Comparison of ENCODE assay signal across 16 cellular contexts in genomic region chr5:116465411-116465810, GRCh38.
DNase-seq lines count a peak whose midpoint lies in the region; ATAC-seq and TF ChIP-seq lines count a peak whose summit lies in the region.
"Had no signal": no experiment of that assay in that cellular context is flagged by ENCODE, and none has a peak within 500 bp of the region (broad histone marks: within the 10 kb centered on the region; RNA-seq: fewer than 3 reads in every experiment).

No MANE protein-coding gene starts in this region.

- DNase-seq in WTC11 (ENCODE audit: low spot score) (no peak), mesothelial cell of epicardium (ENCODE audit: low spot score in 2 of 2, unreplicated experiment in 2 of 2) (no peak), NCI-H2029 (lab: John Stamatoyannopoulos, UW) (no peak), lower lobe of right lung (no peak), aorta (no peak)
- DNase-seq: Calu3; CD4-positive, alpha-beta T cell; COR-L47; DMS53; DMS79 treated with DMSO at 0.1 percent for 48 hours; GF-D8; GM23248; HFFc6 had no signal

- H3K27ac Mint-ChIP-seq in WTC11 (peak overlapping the region; percentile 35; the same call in 1 of the 2 replicates), mesothelial cell of epicardium (peak overlapping the region; percentile 18)
- H3K27ac Mint-ChIP-seq: CD14-positive monocyte, HFFc6 had no signal

- H3K27ac ChIP-seq in BLaER1 treated with 17β-estradiol and CSF1 and Interleukin-3, amounts not matched to agents 10 nM and 100 nM, result 0 out of 22 replicates have a peak overlapping the region, but pooled peaks of 1 of the 11 experiments have one; percentile 55
- H3K27ac ChIP-seq in lower lobe of right lung (no peak overlapping the region), aorta (ENCODE audit: low read depth in 1 of 2, low read length in 2 of 2) (no peak overlapping the region)
- H3K27ac ChIP-seq: GM23248 had no signal

- ATAC-seq in WTC11 (no peak), lower lobe of right lung (no peak), aorta (ENCODE audit: low FRiP score) (no peak)

- H3K4me1 Mint-ChIP-seq in WTC11 (peaks cover 33% of the 10 kb centered on the region), mesothelial cell of epicardium (peaks cover 29% of the 10 kb centered on the region)
- H3K4me1 Mint-ChIP-seq: CD14-positive monocyte had no signal

- intact Hi-C loops in lower lobe of right lung (cut with DNase I), result no loop called here
- intact Hi-C loops in aorta (cut with DNase I), result no loop called here

- H3K36me3 Mint-ChIP-seq in WTC11 (peaks cover 80% of the 10 kb centered on the region), mesothelial cell of epicardium (peaks cover 54% of the 10 kb centered on the region)

- H3K9me3 ChIP-seq in BLaER1 treated with 17β-estradiol and CSF1 and Interleukin-3, amounts not matched to agents 10 nM and 100 nM (replicated peaks in 1 of 11), result peaks cover 13 to 21% (median 17%) of the 10 kb centered on the region in 11 experiments
- H3K9me3 ChIP-seq in lower lobe of right lung, result no peaks in the 10 kb centered on the region
- no peaks in the 10 kb centered on the region for H3K9me3 ChIP-seq in aorta (ENCODE audit: control insufficient read depth, low read length)
- H3K9me3 ChIP-seq: HAP-1 had no signal

- WGBS in aorta, 2 donors, result 94% methylated on average over 3 of the region's 3 CpGs

- H3K27me3 ChIP-seq in BLaER1 treated with 17β-estradiol and CSF1 and Interleukin-3, amounts not matched to agents 10 nM and 100 nM, result no peaks in the 10 kb centered on the region
- H3K27me3 ChIP-seq in lower lobe of right lung (ENCODE audit: low read depth), result no peaks in the 10 kb centered on the region
- H3K27me3 ChIP-seq in aorta (ENCODE audit: control insufficient read depth in 1 of 2, insufficient read depth in 2 of 2, low read length in 1 of 2), result no peaks in the 10 kb centered on the region

- POLR2A ChIA-PET in WTC11 (lab: Charles Lee), result interaction anchor here (0.7 kb wide), 1 partner anchor 566 kb away, joined by 8 read pairs; no protein-coding TSS in a partner anchor

- no peaks in the 10 kb centered on the region for H4K20me1 ChIP-seq in BLaER1 treated with 17β-estradiol and CSF1 and Interleukin-3, amounts not matched to agents 10 nM and 100 nM

- H3K4me3 Mint-ChIP-seq in WTC11 (no peak overlapping the region), mesothelial cell of epicardium (no peak overlapping the region)
- H3K4me3 Mint-ChIP-seq: CD14-positive monocyte; CD4-positive, alpha-beta T cell; HFFc6 had no signal

- no peaks in the 10 kb centered on the region for H3K27me3 Mint-ChIP-seq in WTC11 (ENCODE audit: low read depth)
- no peaks in the 10 kb centered on the region for H3K27me3 Mint-ChIP-seq in mesothelial cell of epicardium (ENCODE audit: low read depth)
- H3K27me3 Mint-ChIP-seq: CD4-positive, alpha-beta T cell had no signal

- CTCF ChIA-PET in WTC11 (lab: Charles Lee), result interaction anchor here (0.6 kb wide), 3 partner anchors 23 to 806 kb away, joined by 3 to 5 read pairs (median 3); no protein-coding TSS in a partner anchor

- H3K9ac ChIP-seq in BLaER1 treated with 17β-estradiol and CSF1 and Interleukin-3, amounts not matched to agents 10 nM and 100 nM, result no peak overlapping the region
- H3K9ac ChIP-seq: GM23248 had no signal

- H3K4me2 ChIP-seq in BLaER1 treated with 17β-estradiol and CSF1 and Interleukin-3, amounts not matched to agents 10 nM and 100 nM, result peak overlapping the region in 6 of 11 experiments; percentile 34 to 79 (median 78); a peak in 8 of 22 replicates

- no peak overlapping the region for H3K4me3 ChIP-seq in BLaER1 treated with 17β-estradiol and CSF1 and Interleukin-3, amounts not matched to agents 10 nM and 100 nM
- no peak overlapping the region for H3K4me3 ChIP-seq in lower lobe of right lung
- H3K4me3 ChIP-seq in aorta (ENCODE audit: low read length in 2 of 2), result no peak overlapping the region
- H3K4me3 ChIP-seq: GM23248, HAP-1 had no signal

- peaks cover 0 to 10% (median 0%) of the 10 kb centered on the region in 11 experiments; a peak in 3 of 22 replicates for H3K36me3 ChIP-seq in BLaER1 treated with 17β-estradiol and CSF1 and Interleukin-3, amounts not matched to agents 10 nM and 100 nM
- H3K36me3 ChIP-seq in lower lobe of right lung, result no peaks in the 10 kb centered on the region
- H3K36me3 ChIP-seq in aorta (ENCODE audit: control insufficient read depth in 1 of 2, insufficient read depth in 2 of 2, low read length in 1 of 2), result no peaks in the 10 kb centered on the region

- TF ChIP-seq CTCF in WTC11 (IDR thresholded peaks at IDR 0.05) (no peak), mesothelial cell of epicardium (IDR thresholded peaks at IDR 0.05; ENCODE audit: unreplicated experiment) (no peak), lower lobe of right lung (IDR thresholded peaks at IDR 0.05) (no peak)

- H3K9me3 Mint-ChIP-seq in WTC11, result no peaks in the 10 kb centered on the region
- H3K9me3 Mint-ChIP-seq in mesothelial cell of epicardium, result peaks cover 15% of the 10 kb centered on the region

- H3K4me1 ChIP-seq in BLaER1 treated with 17β-estradiol and CSF1 and Interleukin-3, amounts not matched to agents 10 nM and 100 nM, result peaks cover 13 to 55% (median 27%) of the 10 kb centered on the region in 10 experiments; a peak in 19 of 20 replicates
- no peaks in the 10 kb centered on the region for H3K4me1 ChIP-seq in lower lobe of right lung
- no peaks in the 10 kb centered on the region for H3K4me1 ChIP-seq in aorta (ENCODE audit: control insufficient read depth in 1 of 2, insufficient read depth in 2 of 2, low read length in 2 of 2)

TF ChIP-seq in WTC11, 78 proteins besides CTCF, POLR2A, EP300 and RAD21 (continues in another document):
- TF ChIP-seq ZNF423 (CRISPR knock-in tag; IDR thresholded peaks at IDR 0.05), result no peak
- no peak for TF ChIP-seq USF2 (CRISPR knock-in tag; IDR thresholded peaks at IDR 0.05)
- TF ChIP-seq NFYB (CRISPR knock-in tag; conservative IDR thresholded peaks at IDR 0.05; ENCODE audit: low read depth), result no peak
- TF ChIP-seq GABPB1 (CRISPR knock-in tag; IDR thresholded peaks at IDR 0.05), result no peak
- TF ChIP-seq ESRRA (CRISPR knock-in tag; IDR thresholded peaks at IDR 0.05; ENCODE audit: borderline replicate concordance), result no peak
- no peak for TF ChIP-seq ATF1 (CRISPR knock-in tag; IDR thresholded peaks at IDR 0.05)
- TF ChIP-seq TCF7 (CRISPR knock-in tag; IDR thresholded peaks at IDR 0.05; ENCODE audit: low read depth), result no peak
- TF ChIP-seq ZNF232 (CRISPR knock-in tag; IDR thresholded peaks at IDR 0.05), result no peak
- no peak for TF ChIP-seq NR2C2 (CRISPR knock-in tag; IDR thresholded peaks at IDR 0.05)
- TF ChIP-seq E2F5 (CRISPR knock-in tag; IDR thresholded peaks at IDR 0.05), result no peak
- no peak for TF ChIP-seq NFATC4 (CRISPR knock-in tag; IDR thresholded peaks at IDR 0.05)
- TF ChIP-seq, protein P1, sequence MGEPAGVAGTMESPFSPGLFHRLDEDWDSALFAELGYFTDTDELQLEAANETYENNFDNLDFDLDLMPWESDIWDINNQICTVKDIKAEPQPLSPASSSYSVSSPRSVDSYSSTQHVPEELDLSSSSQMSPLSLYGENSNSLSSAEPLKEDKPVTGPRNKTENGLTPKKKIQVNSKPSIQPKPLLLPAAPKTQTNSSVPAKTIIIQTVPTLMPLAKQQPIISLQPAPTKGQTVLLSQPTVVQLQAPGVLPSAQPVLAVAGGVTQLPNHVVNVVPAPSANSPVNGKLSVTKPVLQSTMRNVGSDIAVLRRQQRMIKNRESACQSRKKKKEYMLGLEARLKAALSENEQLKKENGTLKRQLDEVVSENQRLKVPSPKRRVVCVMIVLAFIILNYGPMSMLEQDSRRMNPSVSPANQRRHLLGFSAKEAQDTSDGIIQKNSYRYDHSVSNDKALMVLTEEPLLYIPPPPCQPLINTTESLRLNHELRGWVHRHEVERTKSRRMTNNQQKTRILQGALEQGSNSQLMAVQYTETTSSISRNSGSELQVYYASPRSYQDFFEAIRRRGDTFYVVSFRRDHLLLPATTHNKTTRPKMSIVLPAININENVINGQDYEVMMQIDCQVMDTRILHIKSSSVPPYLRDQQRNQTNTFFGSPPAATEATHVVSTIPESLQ (CRISPR knock-in tag; IDR thresholded peaks at IDR 0.05), result no peak
